Comparison of ENCODE assay signal across 9 cellular contexts in genomic region chr2:85134255-85135065, GRCh38. TPM values are rescaled to one million over a fixed set of nuclear protein-coding genes. Genes with fewer than 3 reads are reported as not detected.
DNase-seq lines count a peak whose midpoint lies in the region; ATAC-seq, FAIRE-seq and TF ChIP-seq lines count a peak whose summit lies in the region.
"Had no signal": no experiment of that assay in that cellular context is flagged by ENCODE, and none has a peak within 500 bp of the region (broad histone marks: within the 10 kb centered on the region; RNA-seq: fewer than 3 reads in every experiment).

No MANE protein-coding gene starts in this region.

- H4K20me1 ChIP-seq in keratinocyte (ENCODE audit: control insufficient read depth, extremely low read depth, insufficient read depth, low read length) = no peaks in the 10 kb centered on the region

- H3K4me2 ChIP-seq in keratinocyte (ENCODE audit: control insufficient read depth, extremely low read depth, insufficient read depth, low read depth, low read length) = peak overlapping the region; percentile 81

- H3K79me2 ChIP-seq in keratinocyte (ENCODE audit: control insufficient read depth, insufficient read depth, low read length) = peaks cover 2% of the 10 kb centered on the region

- no peaks in the 10 kb centered on the region for H3K9me3 Mint-ChIP-seq in stimulated activated naive CD8-positive, alpha-beta T cell treated with anti-CD3 and anti-CD28 coated beads, Interleukin-15, Interleukin-2, amounts not matched to agents 100 ng/mL and 50 ng/mL, for 24 hours

- H3K36me3 Mint-ChIP-seq in stimulated activated naive CD8-positive, alpha-beta T cell treated with anti-CD3 and anti-CD28 coated beads, Interleukin-15, Interleukin-2, amounts not matched to agents 100 ng/mL and 50 ng/mL, for 24 hours (ENCODE audit: low read depth) = no peaks in the 10 kb centered on the region

- ATAC-seq in HG03159 (IDR thresholded peaks at IDR 0.05; ENCODE audit: unreplicated experiment) (no peak), GM21825 (IDR thresholded peaks at IDR 0.05; ENCODE audit: unreplicated experiment) (no peak)

- H2AFZ ChIP-seq in keratinocyte (ENCODE audit: control insufficient read depth, low read length) = peak overlapping the region; percentile 85

- peak overlapping the region; percentile 26 for H3K4me3 Mint-ChIP-seq in stimulated activated naive CD8-positive, alpha-beta T cell treated with anti-CD3 and anti-CD28 coated beads, Interleukin-15, Interleukin-2, amounts not matched to agents 100 ng/mL and 50 ng/mL, for 24 hours

- TF ChIP-seq CTCF in keratinocyte (optimal IDR thresholded peaks at IDR 0.05 in 1 of 3, IDR thresholded peaks at IDR 0.05 in 1 of 3, conservative IDR thresholded peaks at IDR 0.05 in 1 of 3; ENCODE audit: extremely low read depth in 1 of 3, insufficient read depth in 2 of 3, low read length in 3 of 3) = peak in 1 of 3 experiments; percentile 6

- H3K9ac ChIP-seq in keratinocyte (ENCODE audit: control insufficient read depth, extremely low read depth, insufficient read depth, low read length) = peak overlapping the region; percentile 75

- H3K27me3 ChIP-seq in keratinocyte (ENCODE audit: control insufficient read depth, extremely low read depth, insufficient read depth, low read length) = peaks cover 13% of the 10 kb centered on the region

- peaks cover 57% of the 10 kb centered on the region for H3K27me3 Mint-ChIP-seq in stimulated activated naive CD8-positive, alpha-beta T cell treated with anti-CD3 and anti-CD28 coated beads, Interleukin-15, Interleukin-2, amounts not matched to agents 100 ng/mL and 50 ng/mL, for 24 hours

- no peaks in the 10 kb centered on the region for H3K9me1 ChIP-seq in keratinocyte (ENCODE audit: control insufficient read depth, extremely low read depth, insufficient read depth, low read length)

- H3K36me3 ChIP-seq in keratinocyte (ENCODE audit: control insufficient read depth in 2 of 2, extremely low read depth in 1 of 2, insufficient read depth in 2 of 2, low read length in 2 of 2) = no peaks in the 10 kb centered on the region

- peak overlapping the region; percentile 61 to 79 (median 72) for H3K4me3 ChIP-seq in keratinocyte (ENCODE audit: control insufficient read depth in 2 of 3, extremely low read depth in 1 of 3, insufficient read depth in 2 of 3, low read depth in 1 of 3, low read length in 3 of 3)

- no peak overlapping the region for H3K27ac ChIP-seq in keratinocyte (ENCODE audit: control insufficient read depth, insufficient read depth, low read length)
- H3K27ac ChIP-seq: 22Rv1 had no signal

- H3K4me1 Mint-ChIP-seq in stimulated activated naive CD8-positive, alpha-beta T cell treated with anti-CD3 and anti-CD28 coated beads, Interleukin-15, Interleukin-2, amounts not matched to agents 100 ng/mL and 50 ng/mL, for 24 hours (ENCODE audit: low read depth) = peaks cover 13% of the 10 kb centered on the region

- DNase-seq in DMS53 (lab: John Stamatoyannopoulos, UW) = peak; percentile 27
- DNase-seq in DMS53 treated with DMSO at 0.1 percent for 48 hours (lab: John Stamatoyannopoulos, UW; ENCODE audit: unreplicated experiment) = no peak
- peak; percentile 43 to 53 for DNase-seq in T47D (ENCODE audit: low read depth in 1 of 2, low spot score in 1 of 2)
- DNase-seq in keratinocyte (ENCODE audit: low read depth, low spot score) = no peak
- no peak for DNase-seq in kidney glomerular epithelial cell (lab: John Stamatoyannopoulos, UW)

- H3K9me3 ChIP-seq in keratinocyte (ENCODE audit: control insufficient read depth, low read depth, low read length) = no peaks in the 10 kb centered on the region

- FAIRE-seq in keratinocyte (lab: Jason Lieb, UNC) = no peak

- in situ Hi-C loops in T47D (cut with HindIII; ENCODE audit: low pct_unique_long_range_greater_than_20kb, low sequenced_read_pairs) = no loop called here

- dilution Hi-C loops in keratinocyte (cut with MboI; ENCODE audit: extremely low pct_ligation_motif_present, low sequenced_read_pairs) = no loop called here

- no peak overlapping the region for H3K27ac Mint-ChIP-seq in stimulated activated naive CD8-positive, alpha-beta T cell treated with anti-CD3 and anti-CD28 coated beads, Interleukin-15, Interleukin-2, amounts not matched to agents 100 ng/mL and 50 ng/mL, for 24 hours

- peaks cover 8% of the 10 kb centered on the region for H3K4me1 ChIP-seq in keratinocyte (ENCODE audit: control insufficient read depth, extremely low read depth, insufficient read depth, low read length)

RNA-seq across cellular contexts. Expression of gene TCF7L1, which starts 1.3 kb away (rescaled TPM):
- polyA plus RNA-seq in keratinocyte = 0.82 to 2.6 TPM (median 1.0 TPM) in 3 replicates
- polyA plus RNA-seq in keratinocyte (2011; ENCODE audit: low read depth) = 0.69 TPM
- polyA plus RNA-seq in keratinocyte (2011; cell fraction: cytosol; rRNA removed) = 1.6 and 3.0 TPM in 2 replicates
- 6.5 and 9.1 TPM in 2 replicates for polyA plus RNA-seq in keratinocyte (2011; cell fraction: nucleus; rRNA removed)
- polyA plus RNA-seq in keratinocyte (2012; ENCODE audit: low replicate concordance) = 2.8 and 9.5 TPM in 2 replicates
- polyA minus RNA-seq in keratinocyte = 1.9 to 14.1 TPM (median 5.3 TPM) in 3 replicates
- polyA minus RNA-seq in keratinocyte (2011; cell fraction: cytosol; rRNA and poly(A)+ RNA removed) = 1.7 TPM
- polyA minus RNA-seq in keratinocyte (2011; cell fraction: nucleus; rRNA and poly(A)+ RNA removed) = 2.4 and 5.3 TPM in 2 replicates

Comparison
In these comparisons a context has a peak if more than half of its experiments do, and no peak if none do; other contexts are left out.
1. DNase-seq: peak in DMS53 (single experiment) and T47D (2 of 2); none in DMS53 treated with DMSO at 0.1 percent for 48 hours (single experiment), keratinocyte (single experiment) and kidney glomerular epithelial cell (single experiment).